ENCODE assay signal across 9 cellular contexts in the genomic region with DNA sequence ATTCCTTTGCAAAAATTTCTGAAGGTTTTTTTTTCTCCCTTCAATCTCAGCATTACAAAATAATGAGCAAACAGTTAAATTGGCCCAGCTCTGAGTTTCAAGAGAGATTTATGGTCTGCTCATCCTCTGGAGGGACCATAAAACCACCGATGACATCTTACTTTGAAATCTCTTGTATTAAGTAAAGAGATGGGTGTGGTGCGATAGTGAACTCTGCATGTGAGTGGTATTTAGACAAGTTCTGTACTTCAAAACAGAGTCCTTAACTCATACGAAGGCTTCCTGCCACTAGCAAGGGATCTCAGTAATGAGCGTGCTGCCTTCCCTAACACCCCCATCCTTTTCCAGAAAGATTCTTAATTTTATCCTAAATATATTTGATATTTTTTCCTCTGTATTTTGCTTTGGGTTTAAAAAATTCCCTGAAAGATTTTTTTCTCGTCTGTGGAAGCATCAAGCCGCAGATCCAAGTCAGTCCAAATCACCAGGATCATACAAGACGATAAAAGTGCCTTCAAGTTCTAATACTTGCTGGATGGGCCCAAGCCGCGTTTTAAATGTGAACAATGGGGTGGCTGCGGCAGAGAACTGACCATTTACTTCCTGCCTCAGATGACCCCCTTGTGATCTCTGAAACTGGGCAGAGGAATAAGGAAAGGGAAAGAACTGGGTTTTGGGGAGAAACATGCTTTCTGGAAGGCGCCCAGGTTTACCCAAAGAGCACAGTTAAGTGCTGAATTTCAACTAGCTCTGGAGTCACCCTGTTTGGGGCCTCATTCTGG. TPM values are rescaled to one million over a fixed set of nuclear protein-coding genes. Genes with fewer than 3 reads are reported as not detected.
DNase-seq lines count a peak whose midpoint lies in the region; ATAC-seq and TF ChIP-seq lines count a peak whose summit lies in the region.
"Had no signal": no experiment of that assay in that cellular context is flagged by ENCODE, and none has a peak within 500 bp of the region (broad histone marks: within the 10 kb centered on the region; RNA-seq: fewer than 3 reads in every experiment).

No MANE protein-coding gene starts in this region.

- H3K36me3 Mint-ChIP-seq in Calu3 (ENCODE audit: insufficient read depth, unreplicated experiment) (peaks cover 11% of the 10 kb centered on the region), T-cell (no peaks in the 10 kb centered on the region), progenitor cell of endocrine pancreas (ENCODE audit: insufficient read depth) (no peaks in the 10 kb centered on the region)

- H3K27me3 ChIP-seq in hepatocyte = peaks cover 6% of the 10 kb centered on the region

- no peaks in the 10 kb centered on the region for H3K9me3 ChIP-seq in hepatocyte (ENCODE audit: low read depth)

- H3K27ac Mint-ChIP-seq in Calu3 (ENCODE audit: unreplicated experiment) (no peak overlapping the region), T-cell (no peak overlapping the region), progenitor cell of endocrine pancreas (peak overlapping the region; percentile 88)

- H3K4me3 ChIP-seq in hepatocyte = peak overlapping the region; percentile 93

- H3K9me3 Mint-ChIP-seq in Calu3 (ENCODE audit: low read depth, unreplicated experiment) = no peaks in the 10 kb centered on the region
- no peaks in the 10 kb centered on the region for H3K9me3 Mint-ChIP-seq in T-cell
- H3K9me3 Mint-ChIP-seq in progenitor cell of endocrine pancreas (ENCODE audit: low read depth) = no peaks in the 10 kb centered on the region

- no TSS peak for BruUV-seq in Calu3 (replicated peaks; lab: Mats Ljungman, UMichigan)

- no peak for TF ChIP-seq CTCF in Calu3 (IDR thresholded peaks at IDR 0.05; ENCODE audit: unreplicated experiment)
- no peak for TF ChIP-seq CTCF in hepatocyte (IDR thresholded peaks at IDR 0.05; ENCODE audit: poor library complexity)
- no peak for TF ChIP-seq CTCF in progenitor cell of endocrine pancreas (IDR thresholded peaks at IDR 0.05; ENCODE audit: unreplicated experiment)

- H3K27me3 Mint-ChIP-seq in Calu3 (ENCODE audit: unreplicated experiment) (peaks cover 60% of the 10 kb centered on the region), T-cell (peaks cover 71 to 77% of the 10 kb centered on the region in 2 donors), progenitor cell of endocrine pancreas (peaks cover 22% of the 10 kb centered on the region)

- no peak for ATAC-seq in T-cell (replicated peaks in 1 of 4)
- no peak for ATAC-seq in GM21390 (IDR thresholded peaks at IDR 0.05; ENCODE audit: unreplicated experiment)

- POLR2A ChIA-PET in T-cell (lab: Charles Lee) = no interaction called here

- H3K27ac ChIP-seq in hepatocyte = peak overlapping the region; percentile 87

- H3K4me2 ChIP-seq in hepatocyte = peak overlapping the region; percentile 99

- DNase-seq in Calu3 = no peak
- no peak for DNase-seq in T-cell
- DNase-seq in hepatocyte (ENCODE audit: low spot score) = peak; percentile 63
- no peak for DNase-seq in progenitor cell of endocrine pancreas (ENCODE audit: low spot score, unreplicated experiment)
- no peak for DNase-seq in GF-D8 (lab: John Stamatoyannopoulos, UW)
- no peak for DNase-seq in activated CD4-positive, CD25-positive, alpha-beta regulatory T cell treated with anti-CD3 and anti-CD28 coated beads, Interleukin-2, amount 50 U/mL, for 72 hours
- no peak for DNase-seq in DMS114 treated with DMSO at 0.1 percent for 48 hours (lab: John Stamatoyannopoulos, UW; ENCODE audit: unreplicated experiment)

- H2AFZ ChIP-seq in hepatocyte = peak overlapping the region; percentile 84

- H3K9me2 ChIP-seq in hepatocyte (replicated peaks; ENCODE audit: insufficient read depth) = no peaks in the 10 kb centered on the region

- H4K20me1 ChIP-seq in hepatocyte (ENCODE audit: insufficient read depth, poor library complexity, severe bottlenecking) = no peaks in the 10 kb centered on the region

- intact Hi-C loops in Calu3 (cut with micrococcal nuclease; ENCODE audit: unreplicated experiment) = no loop called here

- peaks cover 9% of the 10 kb centered on the region for H3K79me2 ChIP-seq in hepatocyte

- H3K36me3 ChIP-seq in hepatocyte (replicated peaks; ENCODE audit: insufficient read depth, low read depth) = no peaks in the 10 kb centered on the region

- CTCF ChIA-PET in Calu3 (lab: Charles Lee) = interaction anchor here (1.5 kb wide), 1 partner anchor 65 kb away, joined by 8 read pairs; no protein-coding TSS in a partner anchor
- CTCF ChIA-PET in T-cell (lab: Charles Lee) = no interaction called here

- peaks cover 7% of the 10 kb centered on the region for H3K4me1 Mint-ChIP-seq in Calu3 (ENCODE audit: low read depth, unreplicated experiment)
- H3K4me1 Mint-ChIP-seq in T-cell = peaks cover 19 to 25% (median 25%) of the 10 kb centered on the region in 3 donors
- H3K4me1 Mint-ChIP-seq in progenitor cell of endocrine pancreas (ENCODE audit: low read depth) = peaks cover 14% of the 10 kb centered on the region

- H3K4me3 Mint-ChIP-seq in Calu3 (ENCODE audit: low read depth, unreplicated experiment) (peak overlapping the region; percentile 70), T-cell (peak overlapping the region; percentile 63 to 82 (median 64)), progenitor cell of endocrine pancreas (ENCODE audit: low read depth) (peak overlapping the region; percentile 80)

- WGBS in hepatocyte (ENCODE audit: low lambda C conversion rate, missing lambda C conversion rate) = 29% methylated on average over 11 of the region's 11 CpGs

- peaks cover 19% of the 10 kb centered on the region for H3K4me1 ChIP-seq in hepatocyte (ENCODE audit: insufficient read depth)

RNA-seq across cellular contexts. Expression of a gene that starts 1.9 kb away (rescaled TPM):
- total RNA-seq in Calu3 (2022) (0.59 and 1.3 TPM in 2 replicates), T-cell (under 1 TPM in 3 of 5 donors, not detected in 2; 0.16 to 0.38 (median 0.35) TPM), hepatocyte (19.9 and 21.5 TPM in 2 replicates), progenitor cell of endocrine pancreas (13.7 and 15.6 TPM in 2 replicates)
- 39.7 and 41.1 TPM in 2 replicates for polyA plus RNA-seq in hepatocyte
- total RNA-seq: activated CD8-positive, alpha-beta memory T cell treated with anti-CD3 and anti-CD28 coated beads for 36 hours had no signal
